ENCODE assay signal across 9 cellular contexts in the genomic region with DNA sequence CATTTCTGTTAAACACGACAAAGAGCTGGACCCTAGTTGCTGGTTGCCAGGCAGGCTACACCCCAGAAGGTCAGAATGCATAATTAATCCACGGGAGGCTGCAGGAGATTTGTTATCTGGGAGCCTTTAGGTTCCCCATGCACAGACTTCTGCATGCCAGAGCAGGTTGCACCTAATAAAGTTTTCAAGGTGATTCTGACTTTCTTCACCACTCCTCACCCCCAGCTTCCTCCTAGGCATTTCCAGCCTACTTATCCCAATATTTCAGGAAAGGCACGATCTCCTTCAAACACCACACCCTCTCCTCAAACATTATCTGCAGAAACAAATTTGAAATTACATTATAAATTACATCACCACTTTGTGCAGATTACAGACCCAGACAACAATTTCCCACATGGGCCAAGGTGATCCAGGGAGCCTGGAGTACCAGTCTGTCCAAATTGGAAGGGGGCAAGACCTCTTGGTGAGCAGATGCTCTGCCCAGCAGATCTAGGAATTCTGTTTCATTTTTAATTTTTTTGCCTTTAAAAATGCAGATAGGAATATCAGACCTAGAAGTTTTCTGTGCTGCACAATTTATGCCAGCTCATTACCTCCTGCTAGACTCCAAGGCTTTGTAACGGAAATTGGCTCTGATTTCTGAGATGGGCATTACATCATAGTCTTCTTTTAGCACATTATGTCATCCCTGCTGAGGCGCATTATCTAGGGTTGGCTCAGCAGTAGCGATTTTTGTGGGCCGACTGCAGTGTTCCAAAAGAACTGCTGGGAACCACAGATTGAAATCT.
A peak's percentile ranks its signal among the peaks of the same experiment; 100 is the strongest.
DNase-seq lines count a peak whose midpoint lies in the region; ATAC-seq and TF ChIP-seq lines count a peak whose summit lies in the region.
"Had no signal": no experiment of that assay in that cellular context is flagged by ENCODE, and none has a peak within 500 bp of the region (broad histone marks: within the 10 kb centered on the region; RNA-seq: fewer than 3 reads in every experiment).

No MANE protein-coding gene starts in this region.

- ATAC-seq in HG03378 (IDR thresholded peaks at IDR 0.05; ENCODE audit: unreplicated experiment) = no peak
- ATAC-seq: activated CD4-positive, alpha-beta T cell treated with anti-CD3 and anti-CD28 coated beads for 36 hours had no signal

- H3K9me3 Mint-ChIP-seq in type B pancreatic cell (no peaks in the 10 kb centered on the region), osteocyte (ENCODE audit: unreplicated experiment) (no peaks in the 10 kb centered on the region)

- H3K27ac Mint-ChIP-seq in type B pancreatic cell (no peak overlapping the region), osteocyte (ENCODE audit: unreplicated experiment) (no peak overlapping the region)
- H3K27ac Mint-ChIP-seq: activated CD4-positive, alpha-beta T cell treated with anti-CD3 and anti-CD28 coated beads for 36 hours had no signal

- no peaks in the 10 kb centered on the region for H3K36me3 Mint-ChIP-seq in type B pancreatic cell
- H3K36me3 Mint-ChIP-seq in osteocyte (ENCODE audit: unreplicated experiment) = no peaks in the 10 kb centered on the region

- H3K27me3 ChIP-seq in right atrium auricular region = no peaks in the 10 kb centered on the region

- H3K4me1 Mint-ChIP-seq in type B pancreatic cell (ENCODE audit: unreplicated experiment) (peaks cover 30% of the 10 kb centered on the region), osteocyte (ENCODE audit: unreplicated experiment) (peaks cover 4% of the 10 kb centered on the region)

- peak overlapping the region in 1 of 2 donors; percentile 4 for H3K27ac ChIP-seq in right atrium auricular region

- peaks cover 0 to 13% of the 10 kb centered on the region in 2 donors for H3K4me1 ChIP-seq in right atrium auricular region

- H3K27me3 Mint-ChIP-seq in type B pancreatic cell = no peaks in the 10 kb centered on the region
- peaks cover 6% of the 10 kb centered on the region for H3K27me3 Mint-ChIP-seq in osteocyte (ENCODE audit: unreplicated experiment)
- H3K27me3 Mint-ChIP-seq: activated CD4-positive, alpha-beta T cell treated with anti-CD3 and anti-CD28 coated beads for 36 hours had no signal

- H3K9me3 ChIP-seq in right atrium auricular region = no peaks in the 10 kb centered on the region

- H3K4me3 Mint-ChIP-seq in type B pancreatic cell (no peak overlapping the region), osteocyte (ENCODE audit: unreplicated experiment) (no peak overlapping the region)
- H3K4me3 Mint-ChIP-seq: activated CD4-positive, alpha-beta T cell treated with anti-CD3 and anti-CD28 coated beads for 36 hours had no signal

- H3K36me3 ChIP-seq in right atrium auricular region = no peaks in the 10 kb centered on the region

- H3K4me3 ChIP-seq in right atrium auricular region = no peak overlapping the region

- TF ChIP-seq CTCF in right atrium auricular region (IDR thresholded peaks at IDR 0.05) (no peak), type B pancreatic cell (conservative IDR thresholded peaks at IDR 0.05) (no peak), osteocyte (IDR thresholded peaks at IDR 0.05) (no peak)

- DNase-seq in HuH-7 (ENCODE audit: low spot score) (peak; percentile 9), anterior cingulate cortex (lab: John Stamatoyannopoulos, UW) (peak in 52 of 58 donors; percentile 12 to 93 (median 53)), right atrium auricular region (ENCODE audit: low spot score) (peak; percentile 67), smooth muscle cell of the brain vasculature (ENCODE audit: low read depth, low spot score) (peak; percentile 46), type B pancreatic cell (ENCODE audit: extremely low spot score, unreplicated experiment) (no peak), osteocyte (ENCODE audit: extremely low spot score, unreplicated experiment) (no peak), KG1 (lab: John Stamatoyannopoulos, UW) (no peak)
- DNase-seq: activated CD4-positive, alpha-beta T cell treated with anti-CD3 and anti-CD28 coated beads for 36 hours had no signal

Comparison
In these comparisons a context has a peak if more than half of its experiments do, and no peak if none do; other contexts are left out.
1. DNase-seq: peak in HuH-7 (single experiment), anterior cingulate cortex (52 of 58), right atrium auricular region (single experiment) and smooth muscle cell of the brain vasculature (single experiment); none in type B pancreatic cell (single experiment), osteocyte (single experiment) and KG1 (single experiment).